26 cellular contexts compared by ENCODE assay signal in genomic region chr12:129379076-129379804, GRCh38.
"Had no signal": no experiment of that assay in that cellular context is flagged by ENCODE, and none has a peak within 500 bp of the region (broad histone marks: within the 10 kb centered on the region; RNA-seq: fewer than 3 reads in every experiment).

No MANE protein-coding gene starts in this region.

- H3K27me3 Mint-ChIP-seq: naive thymus-derived CD8-positive, alpha-beta T cell; stimulated activated naive CD8-positive, alpha-beta T cell treated with anti-CD3 and anti-CD28 coated beads, Interleukin-15, Interleukin-2, amounts not matched to agents 100 ng/mL and 50 ng/mL, for 24 hours had no signal

- H3K9me3 Mint-ChIP-seq: immature natural killer cell, nephron had no signal

- H3K9me3 ChIP-seq: lower lobe of right lung, ovary, thoracic aorta, tibial artery, upper lobe of right lung had no signal

- H3K36me3 Mint-ChIP-seq: immature natural killer cell; mesothelial cell of epicardium; stimulated activated effector memory CD8-positive, alpha-beta T cell treated with anti-CD3 and anti-CD28 coated beads, Interleukin-12 subunit alpha, Interleukin-12 subunit beta, amount 100 ng/mL, for 72 hours had no signal

- H3K27ac ChIP-seq: lower lobe of right lung, ovary, right atrium auricular region, skin epidermis, spleen, suprapubic skin, thoracic aorta, tibial artery, upper lobe of right lung had no signal

- H3K4me3 Mint-ChIP-seq: immature natural killer cell; mesothelial cell of epicardium; naive thymus-derived CD8-positive, alpha-beta T cell; nephron; stimulated activated effector memory CD8-positive, alpha-beta T cell treated with anti-CD3 and anti-CD28 coated beads, Interleukin-12 subunit alpha, Interleukin-12 subunit beta, amount 100 ng/mL, for 72 hours; stimulated activated naive CD8-positive, alpha-beta T cell treated with anti-CD3 and anti-CD28 coated beads, Interleukin-15, Interleukin-2, amounts not matched to agents 100 ng/mL and 50 ng/mL, for 24 hours had no signal

- H3K27ac Mint-ChIP-seq: immature natural killer cell; mesothelial cell of epicardium; naive thymus-derived CD8-positive, alpha-beta T cell; nephron; progenitor cell of endocrine pancreas; stimulated activated effector memory CD8-positive, alpha-beta T cell treated with anti-CD3 and anti-CD28 coated beads, Interleukin-12 subunit alpha, Interleukin-12 subunit beta, amount 100 ng/mL, for 72 hours; stimulated activated naive CD8-positive, alpha-beta T cell treated with anti-CD3 and anti-CD28 coated beads, Interleukin-15, Interleukin-2, amounts not matched to agents 100 ng/mL and 50 ng/mL, for 24 hours had no signal

- H3K4me3 ChIP-seq: lower lobe of right lung, ovary, right atrium auricular region, skin epidermis, spleen, suprapubic skin, thoracic aorta, tibial artery, upper lobe of right lung had no signal

- DNase-seq: head of caudate nucleus; hypothalamus; immature natural killer cell; kidney; lower lobe of right lung; mammary epithelial cell; mesenchymal stem cell; naive thymus-derived CD8-positive, alpha-beta T cell; ovary; spleen; stimulated activated CD4-positive, alpha-beta T cell treated with anti-CD3 and anti-CD28 coated beads, Interleukin-4, amount 100 ng/mL, for 24 hours; stimulated activated naive CD4-positive, alpha-beta T cell; tibial artery; trophoblast cell; upper lobe of right lung had no signal

- ATAC-seq: left lobe of liver; lower lobe of right lung; naive thymus-derived CD8-positive, alpha-beta T cell; sciatic nerve; stimulated activated effector memory CD8-positive, alpha-beta T cell treated with anti-CD3 and anti-CD28 coated beads, Interleukin-12 subunit alpha, Interleukin-12 subunit beta, amount 100 ng/mL, for 72 hours; upper lobe of right lung had no signal

- H3K36me3 ChIP-seq: lower lobe of right lung, ovary, right atrium auricular region, spleen, suprapubic skin, thoracic aorta, tibial artery, upper lobe of right lung had no signal

- H3K4me1 ChIP-seq: lower lobe of right lung, right atrium auricular region, spleen, suprapubic skin, tibial artery, upper lobe of right lung had no signal

- H3K4me1 Mint-ChIP-seq: immature natural killer cell; mesothelial cell of epicardium; naive thymus-derived CD8-positive, alpha-beta T cell; nephron; stimulated activated effector memory CD8-positive, alpha-beta T cell treated with anti-CD3 and anti-CD28 coated beads, Interleukin-12 subunit alpha, Interleukin-12 subunit beta, amount 100 ng/mL, for 72 hours had no signal

- H3K27me3 ChIP-seq: ovary, right atrium auricular region, spleen, suprapubic skin, tibial artery, upper lobe of right lung had no signal
